35 cellular contexts compared by ENCODE assay signal in the genomic region with DNA sequence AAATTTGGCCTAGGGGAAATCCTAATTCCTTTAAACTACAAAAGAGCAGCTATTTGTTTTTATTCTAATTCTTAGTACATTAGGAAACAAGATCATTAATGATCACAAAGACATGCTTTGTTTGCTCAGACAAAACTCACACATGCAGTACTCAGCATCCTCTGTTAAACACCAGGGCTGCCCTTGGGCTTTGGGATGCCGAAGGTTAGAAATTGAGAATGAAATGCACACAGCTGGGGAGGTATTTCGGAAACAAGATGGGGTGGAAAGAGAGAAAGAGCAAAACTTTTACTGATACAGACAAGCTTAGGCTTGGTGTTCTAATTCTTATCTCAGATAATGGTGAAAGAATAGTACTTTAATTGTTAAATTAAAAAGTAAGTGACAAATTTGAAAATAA.
"Had no signal": no experiment of that assay in that cellular context is flagged by ENCODE, and none has a peak within 500 bp of the region (broad histone marks: within the 10 kb centered on the region; RNA-seq: fewer than 3 reads in every experiment).

No MANE protein-coding gene starts in this region.

- H3K4me1 Mint-ChIP-seq: activated CD4-positive, alpha-beta memory T cell treated with anti-CD3 and anti-CD28 coated beads, Interleukin-2, amount 10 ng/mL, durations not matched to agents 7 days and 5 days; activated CD4-positive, alpha-beta T cell treated with anti-CD3 and anti-CD28 coated beads for 36 hours; activated CD4-positive, alpha-beta T cell treated with anti-CD3 and anti-CD28 coated beads, Interleukin-2, amount 10 ng/mL, durations not matched to agents 7 days and 5 days; activated CD8-positive, alpha-beta memory T cell treated with anti-CD3 and anti-CD28 coated beads, Interleukin-2, amount 10 ng/mL, durations not matched to agents 7 days and 5 days; activated naive CD4-positive, alpha-beta T cell treated with anti-CD3 and anti-CD28 coated beads, Interleukin-2, amount 10 ng/mL, durations not matched to agents 7 days and 5 days; activated naive CD4-positive, alpha-beta T cell treated with anti-CD3 and anti-CD28 coated beads, Interleukin-2, amount 50 U/mL, for 24 hours; activated naive CD8-positive, alpha-beta T cell treated with anti-CD3 and anti-CD28 coated beads, Interleukin-2, amount 10 ng/mL, durations not matched to agents 7 days and 5 days; activated naive CD8-positive, alpha-beta T cell treated with anti-CD3 and anti-CD28 coated beads, Interleukin-2, amount 50 U/mL, for 24 hours had no signal

- DNase-seq: activated CD4-positive, alpha-beta memory T cell treated with anti-CD3 and anti-CD28 coated beads, Interleukin-2, amount 10 ng/mL, durations not matched to agents 7 days and 5 days; activated CD4-positive, alpha-beta T cell treated with anti-CD3 and anti-CD28 coated beads for 1 hour; activated CD4-positive, alpha-beta T cell treated with anti-CD3 and anti-CD28 coated beads for 36 hours; activated CD4-positive, alpha-beta T cell treated with anti-CD3 and anti-CD28 coated beads for 48 hours; activated CD4-positive, alpha-beta T cell treated with anti-CD3 and anti-CD28 coated beads, Interleukin-2, amount 10 ng/mL, durations not matched to agents 7 days and 5 days; activated CD4-positive, alpha-beta T cell treated with anti-CD3 and anti-CD28 coated beads, Interleukin-2, amount 50 U/mL, for 48 hours; activated CD4-positive, CD25-positive, alpha-beta regulatory T cell; activated CD8-positive, alpha-beta memory T cell treated with anti-CD3 and anti-CD28 coated beads for 24 hours; activated CD8-positive, alpha-beta memory T cell treated with anti-CD3 and anti-CD28 coated beads, Interleukin-2, amount 10 ng/mL, durations not matched to agents 7 days and 5 days; activated CD8-positive, alpha-beta memory T cell treated with anti-CD3 and anti-CD28 coated beads, Interleukin-2, amount 50 U/mL, for 48 hours; activated CD8-positive, alpha-beta T cell treated with anti-CD3 and anti-CD28 coated beads, Interleukin-2, amount 10 ng/mL, durations not matched to agents 7 days and 5 days; activated effector memory CD4-positive, alpha-beta T cell treated with Interleukin-2 at 50 U/mL for 16 hours; activated gamma-delta T cell; activated naive CD4-positive, alpha-beta T cell treated with anti-CD3 and anti-CD28 coated beads, Interleukin-2, amount 10 ng/mL, durations not matched to agents 7 days and 5 days; activated naive CD4-positive, alpha-beta T cell treated with Interleukin-2 at 50 U/mL for 16 hours; activated naive CD8-positive, alpha-beta T cell treated with anti-CD3 and anti-CD28 coated beads, Interleukin-2, amount 10 ng/mL, durations not matched to agents 7 days and 5 days; activated naive CD8-positive, alpha-beta T cell treated with anti-CD3 and anti-CD28 coated beads, Interleukin-2, amount 50 U/mL, for 24 hours; activated T-cell treated with anti-CD3 and anti-CD28 coated beads, Interleukin-2, amount 50 U/mL, for 24 hours; activated T-cell treated with anti-CD3 and anti-CD28 coated beads, Interleukin-2, amount 50 U/mL, for 48 hours; amygdala; anterior cingulate cortex; central memory CD4-positive, alpha-beta T cell; T-helper 1 cell; T-helper 2 cell; T-helper 9 cell had no signal

- ATAC-seq: activated CD4-positive, alpha-beta T cell treated with anti-CD3 and anti-CD28 coated beads for 36 hours; activated CD4-positive, CD25-positive, alpha-beta regulatory T cell treated with anti-CD3 and anti-CD28 coated beads, Interleukin-2, amount 50 U/mL, for 24 hours; activated CD8-positive, alpha-beta memory T cell treated with anti-CD3 and anti-CD28 coated beads, Interleukin-2, amount 10 ng/mL, durations not matched to agents 7 days and 5 days; activated CD8-positive, alpha-beta T cell treated with anti-CD3 and anti-CD28 coated beads, Interleukin-2, amount 10 ng/mL, durations not matched to agents 7 days and 5 days; activated naive CD8-positive, alpha-beta T cell treated with anti-CD3 and anti-CD28 coated beads, Interleukin-2, amount 50 U/mL, for 24 hours had no signal

- H3K36me3 Mint-ChIP-seq: activated CD8-positive, alpha-beta memory T cell treated with anti-CD3 and anti-CD28 coated beads, Interleukin-2, amount 10 ng/mL, durations not matched to agents 7 days and 5 days; activated naive CD4-positive, alpha-beta T cell treated with anti-CD3 and anti-CD28 coated beads, Interleukin-2, amount 10 ng/mL, durations not matched to agents 7 days and 5 days; activated naive CD4-positive, alpha-beta T cell treated with anti-CD3 and anti-CD28 coated beads, Interleukin-2, amount 50 U/mL, for 24 hours; activated naive CD8-positive, alpha-beta T cell; activated naive CD8-positive, alpha-beta T cell treated with anti-CD3 and anti-CD28 coated beads, Interleukin-2, amount 10 ng/mL, durations not matched to agents 7 days and 5 days had no signal

- H3K4me3 Mint-ChIP-seq: activated CD4-positive, alpha-beta memory T cell treated with anti-CD3 and anti-CD28 coated beads, Interleukin-2, amount 10 ng/mL, durations not matched to agents 7 days and 5 days; activated CD4-positive, alpha-beta T cell treated with anti-CD3 and anti-CD28 coated beads for 36 hours; activated CD4-positive, alpha-beta T cell treated with anti-CD3 and anti-CD28 coated beads, Interleukin-2, amount 10 ng/mL, durations not matched to agents 7 days and 5 days; activated CD8-positive, alpha-beta memory T cell treated with anti-CD3 and anti-CD28 coated beads, Interleukin-2, amount 10 ng/mL, durations not matched to agents 7 days and 5 days; activated CD8-positive, alpha-beta T cell treated with anti-CD3 and anti-CD28 coated beads, Interleukin-2, amount 10 ng/mL, durations not matched to agents 7 days and 5 days; activated naive CD4-positive, alpha-beta T cell treated with anti-CD3 and anti-CD28 coated beads, Interleukin-2, amount 10 ng/mL, durations not matched to agents 7 days and 5 days; activated naive CD4-positive, alpha-beta T cell treated with anti-CD3 and anti-CD28 coated beads, Interleukin-2, amount 50 U/mL, for 24 hours; activated naive CD8-positive, alpha-beta T cell; activated naive CD8-positive, alpha-beta T cell treated with anti-CD3 and anti-CD28 coated beads, Interleukin-2, amount 10 ng/mL, durations not matched to agents 7 days and 5 days; activated naive CD8-positive, alpha-beta T cell treated with anti-CD3 and anti-CD28 coated beads, Interleukin-2, amount 50 U/mL, for 24 hours; activated T-cell treated with anti-CD3 and anti-CD28 coated beads, Interleukin-2, amount 50 U/mL, for 24 hours; brain; T-helper 1 cell treated with Interleukin-12 subunit alpha and Interleukin-12 subunit beta and Interleukin-4 antibody, amounts not matched to agents 30 μg/mL and 1 μg/mL, for 36 hours; T-helper 2 cell treated with Interferon-gamma antibody and Interleukin-4, amounts not matched to agents 5 μg/mL and 100 μg/mL, for 36 hours had no signal

- H3K4me1 ChIP-seq: ascending aorta had no signal

- H3K4me3 ChIP-seq: ascending aorta, cardiac muscle cell had no signal

- H3K9me3 Mint-ChIP-seq: activated CD4-positive, alpha-beta memory T cell treated with anti-CD3 and anti-CD28 coated beads, Interleukin-2, amount 10 ng/mL, durations not matched to agents 7 days and 5 days; activated CD4-positive, alpha-beta T cell treated with anti-CD3 and anti-CD28 coated beads, Interleukin-2, amount 10 ng/mL, durations not matched to agents 7 days and 5 days; activated naive CD4-positive, alpha-beta T cell treated with anti-CD3 and anti-CD28 coated beads, Interleukin-2, amount 10 ng/mL, durations not matched to agents 7 days and 5 days; activated naive CD4-positive, alpha-beta T cell treated with anti-CD3 and anti-CD28 coated beads, Interleukin-2, amount 50 U/mL, for 24 hours; activated naive CD8-positive, alpha-beta T cell treated with anti-CD3 and anti-CD28 coated beads, Interleukin-2, amount 10 ng/mL, durations not matched to agents 7 days and 5 days; activated naive CD8-positive, alpha-beta T cell treated with anti-CD3 and anti-CD28 coated beads, Interleukin-2, amount 50 U/mL, for 24 hours; activated T-cell treated with anti-CD3 and anti-CD28 coated beads, Interleukin-2, amount 50 U/mL, for 24 hours; activated T-helper 2 cell treated with anti-CD3 and anti-CD28 coated beads, Interferon-gamma antibody, Interleukin-2, Interleukin-4, amounts not matched to agents 10 μg/mL and 5 μg/mL and 100 μg/mL, durations not matched to agents 14 hours and 24 hours and 36 hours; T-helper 1 cell treated with Interleukin-12 subunit alpha and Interleukin-12 subunit beta and Interleukin-4 antibody, amounts not matched to agents 30 μg/mL and 1 μg/mL, for 36 hours; T-helper 2 cell treated with Interferon-gamma antibody and Interleukin-4, amounts not matched to agents 5 μg/mL and 100 μg/mL, for 36 hours had no signal

- H3K27me3 ChIP-seq: ascending aorta, cardiac muscle cell had no signal

- H3K9me3 ChIP-seq: ascending aorta had no signal

- H3K27ac ChIP-seq: ascending aorta, cardiac muscle cell, VCaP had no signal

- H3K36me3 ChIP-seq: ascending aorta, cardiac muscle cell had no signal

- H3K27me3 Mint-ChIP-seq: activated CD4-positive, alpha-beta memory T cell treated with anti-CD3 and anti-CD28 coated beads, Interleukin-2, amount 10 ng/mL, durations not matched to agents 7 days and 5 days; activated CD4-positive, alpha-beta T cell treated with anti-CD3 and anti-CD28 coated beads, Interleukin-2, amount 10 ng/mL, durations not matched to agents 7 days and 5 days; activated naive CD4-positive, alpha-beta T cell treated with anti-CD3 and anti-CD28 coated beads, Interleukin-2, amount 10 ng/mL, durations not matched to agents 7 days and 5 days; activated naive CD8-positive, alpha-beta T cell treated with anti-CD3 and anti-CD28 coated beads, Interleukin-2, amount 10 ng/mL, durations not matched to agents 7 days and 5 days; brain had no signal

- H3K27ac Mint-ChIP-seq: activated CD4-positive, alpha-beta memory T cell treated with anti-CD3 and anti-CD28 coated beads, Interleukin-2, amount 10 ng/mL, durations not matched to agents 7 days and 5 days; activated CD4-positive, alpha-beta T cell treated with anti-CD3 and anti-CD28 coated beads for 36 hours; activated CD4-positive, alpha-beta T cell treated with anti-CD3 and anti-CD28 coated beads, Interleukin-2, amount 10 ng/mL, durations not matched to agents 7 days and 5 days; activated CD8-positive, alpha-beta memory T cell treated with anti-CD3 and anti-CD28 coated beads, Interleukin-2, amount 10 ng/mL, durations not matched to agents 7 days and 5 days; activated CD8-positive, alpha-beta T cell treated with anti-CD3 and anti-CD28 coated beads, Interleukin-2, amount 10 ng/mL, durations not matched to agents 7 days and 5 days; activated naive CD4-positive, alpha-beta T cell treated with anti-CD3 and anti-CD28 coated beads, Interleukin-2, amount 10 ng/mL, durations not matched to agents 7 days and 5 days; activated naive CD4-positive, alpha-beta T cell treated with anti-CD3 and anti-CD28 coated beads, Interleukin-2, amount 50 U/mL, for 24 hours; activated naive CD8-positive, alpha-beta T cell; activated naive CD8-positive, alpha-beta T cell treated with anti-CD3 and anti-CD28 coated beads, Interleukin-2, amount 10 ng/mL, durations not matched to agents 7 days and 5 days; activated naive CD8-positive, alpha-beta T cell treated with anti-CD3 and anti-CD28 coated beads, Interleukin-2, amount 50 U/mL, for 24 hours; activated T-cell treated with anti-CD3 and anti-CD28 coated beads, Interleukin-2, amount 50 U/mL, for 24 hours; activated T-helper 2 cell treated with anti-CD3 and anti-CD28 coated beads, Interferon-gamma antibody, Interleukin-2, Interleukin-4, amounts not matched to agents 10 μg/mL and 5 μg/mL and 100 μg/mL, durations not matched to agents 14 hours and 24 hours and 36 hours; brain; T-helper 1 cell treated with Interleukin-12 subunit alpha and Interleukin-12 subunit beta and Interleukin-4 antibody, amounts not matched to agents 30 μg/mL and 1 μg/mL, for 36 hours; T-helper 2 cell treated with Interferon-gamma antibody and Interleukin-4, amounts not matched to agents 5 μg/mL and 100 μg/mL, for 36 hours had no signal
